Comparison of ENCODE assay signal across 8 cellular contexts in the genomic region with DNA sequence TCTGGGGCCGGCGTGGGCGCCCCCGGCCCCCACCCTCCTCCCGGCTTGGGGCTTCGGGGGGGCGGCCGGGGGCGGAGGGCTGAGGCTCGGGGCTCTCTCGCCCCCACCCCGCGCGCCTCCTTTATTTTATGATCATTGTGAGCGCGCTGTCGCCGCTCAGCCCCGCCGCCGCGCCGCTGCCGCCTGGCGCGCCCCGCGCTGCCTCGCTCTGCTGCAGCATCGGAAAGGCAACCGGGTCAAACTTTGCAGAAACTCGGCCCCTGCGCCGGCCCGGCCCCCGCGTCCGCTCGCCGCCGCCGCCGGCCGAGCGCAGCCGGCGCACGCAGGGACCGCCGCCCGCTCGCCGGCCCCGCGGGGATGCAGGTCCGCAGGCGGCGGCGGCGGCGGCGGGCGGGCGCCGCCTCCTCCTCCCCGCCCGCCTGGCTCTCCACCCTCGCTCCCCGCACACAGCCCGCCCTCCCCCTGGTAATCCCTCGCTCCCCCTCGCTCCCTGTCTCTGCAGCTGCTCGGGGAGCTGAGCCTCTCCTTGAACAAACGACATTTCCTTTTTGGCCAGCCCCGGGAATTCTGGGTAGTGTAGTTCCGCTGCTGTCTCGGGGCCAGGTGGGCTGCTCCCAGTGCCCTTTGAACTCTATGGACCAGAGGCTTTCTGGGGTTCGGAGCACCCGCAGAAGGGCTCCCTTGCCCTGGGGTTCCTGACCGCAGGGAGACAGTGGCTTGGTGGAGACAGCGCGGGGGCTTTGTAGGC. TPM values are rescaled to one million over a fixed set of nuclear protein-coding genes. Genes with fewer than 3 reads are reported as not detected.
DNase-seq lines count a peak whose midpoint lies in the region; ATAC-seq and TF ChIP-seq lines count a peak whose summit lies in the region.

No MANE protein-coding gene starts in this region.

- H3K27me3 Mint-ChIP-seq in activated CD4-positive, alpha-beta memory T cell treated with anti-CD3 and anti-CD28 coated beads, Interleukin-2, amount 10 ng/mL, durations not matched to agents 7 days and 5 days = peaks cover 16% of the 10 kb centered on the region

- WGBS in right lobe of liver (ENCODE audit: insufficient coverage, low coverage, low lambda C conversion rate, missing lambda C conversion rate) = 1% methylated on average over 17 of the region's 82 CpGs

- no peaks in the 10 kb centered on the region for H3K9me3 ChIP-seq in right lobe of liver

- no peaks in the 10 kb centered on the region for H3K9me3 Mint-ChIP-seq in activated CD4-positive, alpha-beta memory T cell treated with anti-CD3 and anti-CD28 coated beads, Interleukin-2, amount 10 ng/mL, durations not matched to agents 7 days and 5 days

- peak overlapping the region in 2 of 3 donors; percentile 72 to 74 for H3K27ac ChIP-seq in right lobe of liver

- H3K4me1 Mint-ChIP-seq in activated CD4-positive, alpha-beta memory T cell treated with anti-CD3 and anti-CD28 coated beads, Interleukin-2, amount 10 ng/mL, durations not matched to agents 7 days and 5 days = peaks cover 27% of the 10 kb centered on the region

- TF ChIP-seq POLR2A in right lobe of liver (IDR thresholded peaks at IDR 0.05) = no peak

- no peaks in the 10 kb centered on the region for H3K27me3 ChIP-seq in right lobe of liver

- no peak for TF ChIP-seq CTCF in right lobe of liver (IDR thresholded peaks at IDR 0.05)

- H3K36me3 Mint-ChIP-seq in activated CD4-positive, alpha-beta memory T cell treated with anti-CD3 and anti-CD28 coated beads, Interleukin-2, amount 10 ng/mL, durations not matched to agents 7 days and 5 days (ENCODE audit: low read depth) = peaks cover 36% of the 10 kb centered on the region

- no peaks in the 10 kb centered on the region for H3K36me3 ChIP-seq in right lobe of liver

- peak overlapping the region; percentile 51 to 64 (median 52) for H3K4me3 ChIP-seq in right lobe of liver

- H3K27ac Mint-ChIP-seq in activated CD4-positive, alpha-beta memory T cell treated with anti-CD3 and anti-CD28 coated beads, Interleukin-2, amount 10 ng/mL, durations not matched to agents 7 days and 5 days = peak overlapping the region; percentile 98

- CTCF ChIA-PET in activated CD4-positive, alpha-beta memory T cell treated with anti-CD3 and anti-CD28 coated beads, Interleukin-2, amount 10 ng/mL, durations not matched to agents 7 days and 5 days (lab: Charles Lee) = interaction anchor here (0.5 to 2.3 kb wide), 5 partner anchors 11 to 98 kb away, joined by 3 to 12 read pairs (median 8); a partner anchor contains a TSS

- ATAC-seq in HG03460 (IDR thresholded peaks at IDR 0.05; ENCODE audit: unreplicated experiment) = peak; percentile 28
- peak; percentile 65 to 76 (median 72) for ATAC-seq in right lobe of liver
- no peak for ATAC-seq in GM21390 (IDR thresholded peaks at IDR 0.05; ENCODE audit: unreplicated experiment)

- H3K4me3 Mint-ChIP-seq in activated CD4-positive, alpha-beta memory T cell treated with anti-CD3 and anti-CD28 coated beads, Interleukin-2, amount 10 ng/mL, durations not matched to agents 7 days and 5 days = peak overlapping the region; percentile 77

- POLR2A ChIA-PET in activated CD4-positive, alpha-beta memory T cell treated with anti-CD3 and anti-CD28 coated beads, Interleukin-2, amount 10 ng/mL, durations not matched to agents 7 days and 5 days (lab: Charles Lee) = interaction anchor here (1.0 to 2.6 kb wide), 15 partner anchors 9 to 152 kb away, joined by 3 to 26 read pairs (median 6); a partner anchor contains a TSS

- H3K4me1 ChIP-seq in right lobe of liver = no peaks in the 10 kb centered on the region

- intact Hi-C loops in right lobe of liver (cut with DNase I) = no loop called here

- DNase-seq in DMS 273 (lab: John Stamatoyannopoulos, UW; ENCODE audit: unreplicated experiment) = peak; percentile 94
- DNase-seq in NCI-H774 (lab: John Stamatoyannopoulos, UW) = peak; percentile 81
- DNase-seq in activated CD4-positive, alpha-beta memory T cell treated with anti-CD3 and anti-CD28 coated beads, Interleukin-2, amount 10 ng/mL, durations not matched to agents 7 days and 5 days = peak; percentile 82
- peak; percentile 90 for DNase-seq in ecto neural progenitor cell (ENCODE audit: low spot score)
- DNase-seq in right lobe of liver = peak; percentile 80 to 81 (median 81)
- peak in 2 of 3 donors; percentile 31 to 55 for DNase-seq in stimulated activated CD4-positive, alpha-beta T cell treated with anti-CD3 and anti-CD28 coated beads, TNF-alpha, amount 100 ng/mL, for 1 hour (ENCODE audit: low read depth in 3 of 3, low spot score in 1 of 3)

RNA-seq across cellular contexts. Expression of a gene that starts 1.5 kb away (rescaled TPM):
- total RNA-seq in activated CD4-positive, alpha-beta memory T cell treated with anti-CD3 and anti-CD28 coated beads, Interleukin-2, amount 10 ng/mL, durations not matched to agents 7 days and 5 days = 10 to 100 TPM; 86.5 to 88.7 TPM
- 1 to 10 TPM in 4 of 6 experiments, under 1 TPM in 2; 0.92 to 2.4 (median 1.6) TPM for total RNA-seq in right lobe of liver

RNA-seq across cellular contexts. Expression of a gene that starts 11.7 kb away (rescaled TPM):
- not detected for total RNA-seq in activated CD4-positive, alpha-beta memory T cell treated with anti-CD3 and anti-CD28 coated beads, Interleukin-2, amount 10 ng/mL, durations not matched to agents 7 days and 5 days
- under 1 TPM in 5 of 6 experiments, not detected in 1; 0.11 to 0.43 (median 0.22) TPM for total RNA-seq in right lobe of liver

Comparison
In these comparisons a context has a peak if more than half of its experiments do, and no peak if none do; other contexts are left out.
1. DNase-seq: peak in every context shown above with its lines; median percentile 94 in DMS 273; 90 in ecto neural progenitor cell; 82 in activated CD4-positive, alpha-beta memory T cell treated with anti-CD3 and anti-CD28 coated beads, Interleukin-2, amount 10 ng/mL, durations not matched to agents 7 days and 5 days; 81 in NCI-H774; 81 in right lobe of liver; 43 in stimulated activated CD4-positive, alpha-beta T cell treated with anti-CD3 and anti-CD28 coated beads, TNF-alpha, amount 100 ng/mL, for 1 hour.
2. RNA of a gene that starts 1.5 kb away (total RNA-seq): 86.5 to 88.7 TPM in activated CD4-positive, alpha-beta memory T cell treated with anti-CD3 and anti-CD28 coated beads, Interleukin-2, amount 10 ng/mL, durations not matched to agents 7 days and 5 days; 0.92 to 2.4 TPM in right lobe of liver; every median in the first group is over 10 times any median in the second.